Comparison of ENCODE assay signal across 8 cellular contexts in the genomic region with DNA sequence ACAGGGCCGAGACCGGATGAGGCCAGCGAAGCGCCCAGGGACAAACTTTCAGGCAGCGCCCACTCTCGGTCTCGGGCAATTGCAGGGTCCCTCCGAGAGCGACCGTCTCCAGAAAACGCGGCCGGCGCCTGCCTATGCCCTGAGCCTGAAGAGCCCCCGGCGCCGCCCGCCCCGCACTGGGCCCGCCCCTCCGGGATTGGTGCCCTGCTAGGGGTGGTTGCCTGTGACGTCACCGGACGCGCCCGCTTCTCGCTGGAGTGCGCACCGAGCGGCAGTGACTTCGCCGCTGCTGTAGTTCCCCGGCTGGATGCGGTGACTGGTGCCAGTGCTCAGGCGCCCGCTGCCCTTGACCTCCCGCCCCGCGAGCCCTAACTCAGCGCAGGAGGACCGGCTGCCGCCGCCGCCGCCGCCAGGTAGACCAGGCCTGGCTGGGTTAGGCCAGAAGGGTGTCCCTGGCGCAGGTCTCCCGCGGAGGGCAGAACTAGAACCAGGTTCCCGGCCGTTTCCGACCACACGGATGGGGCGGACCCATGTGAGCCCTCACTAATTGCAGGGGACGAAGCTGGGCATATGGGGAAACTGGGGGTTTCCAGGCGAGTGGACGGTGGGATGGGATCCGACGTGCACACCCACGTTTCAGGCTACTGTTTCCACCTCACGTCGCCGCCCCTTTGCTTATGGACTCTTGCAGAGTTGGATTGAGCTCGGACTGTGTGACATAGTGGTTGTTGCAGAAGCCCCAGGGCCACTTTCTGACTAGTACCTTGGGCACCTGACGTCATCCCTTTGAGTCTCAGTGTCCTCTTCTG. TPM values are rescaled to one million over a fixed set of nuclear protein-coding genes. Genes with fewer than 3 reads are reported as not detected.
DNase-seq lines count a peak whose midpoint lies in the region; FAIRE-seq and TF ChIP-seq lines count a peak whose summit lies in the region.
"Not testable (repeated sequence)": the region's sequence is repeated elsewhere in the genome, so short reads cannot be mapped to it uniquely, and the experiment has no call there.

No MANE protein-coding gene starts in this region.

- not testable (repeated sequence) for H3K79me2 ChIP-seq in GM23248 (ENCODE audit: insufficient read depth); mammary epithelial cell (ENCODE audit: insufficient read depth, low read length); hepatocyte

- dilution Hi-C loops in mammary epithelial cell (cut with HindIII; ENCODE audit: low sequenced_read_pairs), result loop anchor here (25.0 kb wide), 1 partner anchor 152 kb away; no protein-coding TSS in a partner anchor

- peak; percentile 99 for FAIRE-seq in HTR-8/SVneo (lab: Jason Lieb, UNC)

- not testable (repeated sequence) for H3K9me3 ChIP-seq in GM23248 (ENCODE audit: low read depth); mammary epithelial cell (replicated peaks; ENCODE audit: insufficient read depth, low read length); hepatocyte (ENCODE audit: low read depth)

- not testable (repeated sequence) for H4K20me1 ChIP-seq in GM23248 (ENCODE audit: insufficient read depth); mammary epithelial cell (ENCODE audit: insufficient read depth, low read length); hepatocyte (ENCODE audit: insufficient read depth, poor library complexity, severe bottlenecking)

- H3K4me2 ChIP-seq in GM23248 (ENCODE audit: unreplicated experiment) (peak overlapping the region; percentile 78), mammary epithelial cell (ENCODE audit: insufficient read depth, low read depth, low read length) (peak overlapping the region; percentile 74), hepatocyte (peak overlapping the region; percentile 92)

- intact Hi-C loops in mammary epithelial cell (cut with micrococcal nuclease), result not testable (repeated sequence)
- intact Hi-C loops in posterior cingulate gyrus (cut with DNase I), result loop anchor here (10.0 kb wide), 1 partner anchor 164 kb away; no protein-coding TSS in a partner anchor

- not testable (repeated sequence) for H3K27ac ChIP-seq in GM23248; mammary epithelial cell (ENCODE audit: insufficient read depth, low read depth, low read length)
- H3K27ac ChIP-seq in hepatocyte, result peak overlapping the region; percentile 92

- not testable (repeated sequence) for TF ChIP-seq CTCF in mammary epithelial cell (conservative IDR thresholded peaks at IDR 0.05 in 1 of 2, IDR thresholded peaks at IDR 0.05 in 1 of 2; ENCODE audit: extremely low read depth in 1 of 2, insufficient read depth in 1 of 2, low read depth in 1 of 2, low read length in 2 of 2); hepatocyte (IDR thresholded peaks at IDR 0.05; ENCODE audit: poor library complexity)

- in situ Hi-C loops in GM23248 (cut with MboI), result loop anchor here (25.0 kb wide), 2 partner anchors 252 to 502 kb away; a partner anchor contains a TSS
- in situ Hi-C loops in mammary epithelial cell (cut with MboI; ENCODE audit: low sequenced_read_pairs in 2 of 2), result loop anchor here (25.0 kb wide), 4 partner anchors 102 to 502 kb away; a partner anchor contains a TSS

- not testable (repeated sequence) for H3F3A ChIP-seq in GM23248 (ENCODE audit: insufficient read depth)

- H3K27me3 ChIP-seq in GM23248 (replicated peaks; ENCODE audit: insufficient read depth), result peaks cover 11% of the 10 kb centered on the region
- not testable (repeated sequence) for H3K27me3 ChIP-seq in mammary epithelial cell (ENCODE audit: insufficient read depth, low read length); hepatocyte

- 1 to 2% methylated on average over 19 to 29 of the region's 65 CpGs for WGBS in GM23248 (ENCODE audit: low coverage in 1 of 2, low lambda C conversion rate in 2 of 2, missing lambda C conversion rate in 2 of 2), 2 experiments
- no CpG with 5 or more reads among the region's 65 CpGs for WGBS in mammary epithelial cell (ENCODE audit: low coverage, missing lambda C conversion rate)
- 0% methylated on average over 19 of the region's 65 CpGs for WGBS in hepatocyte (ENCODE audit: low lambda C conversion rate, missing lambda C conversion rate)

- not testable (repeated sequence) for H3K36me3 ChIP-seq in GM23248 (ENCODE audit: low read depth); mammary epithelial cell (ENCODE audit: insufficient read depth, low read length); hepatocyte (replicated peaks; ENCODE audit: insufficient read depth, low read depth)

- CTCF ChIA-PET in mammary epithelial cell (lab: Charles Lee; ENCODE audit: low non-redundant PET), result interaction anchor here (0.6 kb wide), 1 partner anchor 18 kb away, joined by 4 read pairs; no protein-coding TSS in a partner anchor

- H3K9ac ChIP-seq in GM23248 (peak overlapping the region; percentile 75), mammary epithelial cell (ENCODE audit: insufficient read depth, low read length) (peak overlapping the region; percentile 58)

- H2AFZ ChIP-seq in GM23248 (peak overlapping the region; percentile 84), mammary epithelial cell (ENCODE audit: low read depth, low read length) (peak overlapping the region; percentile 86), hepatocyte (peak overlapping the region; percentile 76)

- H3K4me3 ChIP-seq in GM23248 (peak overlapping the region; percentile 69), mammary epithelial cell (replicated peaks in 1 of 3; ENCODE audit: insufficient read depth in 1 of 3, low read depth in 2 of 3, low read length in 3 of 3) (peak overlapping the region; percentile 27 to 47 (median 34)), hepatocyte (peak overlapping the region; percentile 36)

- H3K9me2 ChIP-seq in GM23248 (ENCODE audit: insufficient read depth); hepatocyte (replicated peaks; ENCODE audit: insufficient read depth): not testable (repeated sequence)

- BruUV-seq in mammary epithelial cell (replicated peaks; lab: Mats Ljungman, UMichigan), result TSS peak; percentile 51

- not testable (repeated sequence) for H3K4me1 ChIP-seq in GM23248 (ENCODE audit: insufficient read depth); mammary epithelial cell (ENCODE audit: insufficient read depth, low read length); hepatocyte (ENCODE audit: insufficient read depth)

- DNase-seq in GM03348 (ENCODE audit: low spot score) (peak; percentile 86), GM23248 (peak; percentile 88), HTR-8/SVneo (ENCODE audit: insufficient read length, low spot score) (peak; percentile 81), mammary epithelial cell (peak; percentile 81), hepatocyte (ENCODE audit: low spot score) (peak; percentile 97), posterior cingulate gyrus (peak; percentile 96 to 100 (median 99)), stromal cell of bone marrow (ENCODE audit: low read depth) (peak; percentile 57)
- peak; percentile 97 to 98 for DNase-seq in activated CD4-positive, alpha-beta T cell treated with anti-CD3 and anti-CD28 coated beads for 4 hours

RNA-seq across cellular contexts. Expression of a gene that starts 18.9 kb away (rescaled TPM):
- 12.2 and 22.5 TPM in 2 replicates for total RNA-seq in GM23248 (2014; rRNA removed; shearing (Covaris generic))
- polyA plus RNA-seq in GM23248 (2016; fragmentation: Nextera tagmentation; extraction: Ambion mirVana) (10.0 and 15.4 TPM in 2 replicates), mammary epithelial cell (2.2 TPM), hepatocyte (16.8 and 23.4 TPM in 2 replicates)
- total RNA-seq in mammary epithelial cell (10 to 100 TPM; 37.0 to 45.0 TPM), hepatocyte (24.9 and 29.6 TPM in 2 replicates)
- polyA minus RNA-seq in mammary epithelial cell, result 12.3 TPM

RNA-seq across cellular contexts. Expression of a gene that starts 24.2 kb away (rescaled TPM):
- total RNA-seq in GM23248 (2014; rRNA removed; shearing (Covaris generic)), result 0.65 and 1.0 TPM in 2 replicates
- polyA plus RNA-seq in GM23248 (2016; fragmentation: Nextera tagmentation; extraction: Ambion mirVana), result 0.38 and 0.71 TPM in 2 replicates
- total RNA-seq in mammary epithelial cell, result 10 to 100 TPM in 1 of 2 donors, 1 to 10 TPM in 1; 2.7 to 13.0 TPM
- not detected for polyA plus RNA-seq in mammary epithelial cell
- not detected for polyA minus RNA-seq in mammary epithelial cell
- not detected in 2 replicates for total RNA-seq in hepatocyte
- 0.29 and 0.31 TPM in 2 replicates for polyA plus RNA-seq in hepatocyte
